9 cellular contexts compared by ENCODE assay signal in genomic region chr10:4062751-4063150, GRCh38.
"Had no signal": no experiment of that assay in that cellular context is flagged by ENCODE, and none has a peak within 500 bp of the region (broad histone marks: within the 10 kb centered on the region; RNA-seq: fewer than 3 reads in every experiment).

No MANE protein-coding gene starts in this region.

- H3K9me3 ChIP-seq: SK-N-SH had no signal

- DNase-seq: activated CD4-positive, alpha-beta T cell treated with anti-CD3 and anti-CD28 coated beads, Interleukin-2, amount 10 ng/mL, durations not matched to agents 7 days and 5 days; activated CD8-positive, alpha-beta memory T cell treated with anti-CD3 and anti-CD28 coated beads for 24 hours; activated naive CD4-positive, alpha-beta T cell treated with Interleukin-2 at 50 U/mL for 16 hours; aorta; SK-N-SH; stimulated activated CD4-positive, alpha-beta T cell treated with anti-CD3 and anti-CD28 coated beads, Interleukin-12 subunit alpha, Interleukin-12 subunit beta, amount 100 ng/mL, for 4 hours; T-cell; T-helper 9 cell had no signal

- ATAC-seq: stimulated activated effector memory CD8-positive, alpha-beta T cell treated with anti-CD3 and anti-CD28 coated beads, Interleukin-12 subunit alpha, Interleukin-12 subunit beta, amount 100 ng/mL, for 72 hours; T-cell had no signal

- H3K9ac ChIP-seq: SK-N-SH had no signal
